In the genomic region with DNA sequence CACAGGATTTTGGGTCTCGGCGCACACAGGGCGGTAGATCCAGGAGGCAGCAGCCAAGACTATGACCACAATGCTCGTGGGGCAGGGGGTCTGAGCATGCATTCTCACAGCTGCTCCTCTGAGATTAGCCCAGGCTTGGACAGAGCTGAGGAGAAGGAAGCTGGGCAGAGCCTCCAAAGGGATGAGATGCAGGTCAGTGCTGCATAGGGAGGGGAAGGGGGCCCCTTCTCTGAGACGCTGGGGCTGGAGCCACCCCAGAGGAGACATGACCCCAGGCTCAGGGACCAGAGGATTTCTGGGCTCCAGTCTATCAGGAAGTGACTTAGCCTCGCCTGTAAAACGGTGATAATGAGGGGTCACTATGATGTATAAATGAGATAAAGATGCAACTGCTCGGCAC, we compare ENCODE assay signal across 1 cellular context.
TF ChIP-seq lines count a peak whose summit lies in the region.

No MANE protein-coding gene starts in this region.

TF ChIP-seq in H1, 55 proteins besides CTCF, POLR2A, EP300 and RAD21 (continued from another document):
- TF ChIP-seq, protein P1, sequence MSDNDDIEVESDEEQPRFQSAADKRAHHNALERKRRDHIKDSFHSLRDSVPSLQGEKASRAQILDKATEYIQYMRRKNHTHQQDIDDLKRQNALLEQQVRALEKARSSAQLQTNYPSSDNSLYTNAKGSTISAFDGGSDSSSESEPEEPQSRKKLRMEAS (IDR thresholded peaks at IDR 0.05): no peak
- TF ChIP-seq, protein P2, sequence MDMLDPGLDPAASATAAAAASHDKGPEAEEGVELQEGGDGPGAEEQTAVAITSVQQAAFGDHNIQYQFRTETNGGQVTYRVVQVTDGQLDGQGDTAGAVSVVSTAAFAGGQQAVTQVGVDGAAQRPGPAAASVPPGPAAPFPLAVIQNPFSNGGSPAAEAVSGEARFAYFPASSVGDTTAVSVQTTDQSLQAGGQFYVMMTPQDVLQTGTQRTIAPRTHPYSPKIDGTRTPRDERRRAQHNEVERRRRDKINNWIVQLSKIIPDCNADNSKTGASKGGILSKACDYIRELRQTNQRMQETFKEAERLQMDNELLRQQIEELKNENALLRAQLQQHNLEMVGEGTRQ (IDR thresholded peaks at IDR 0.05; ENCODE audit: low read length): no peak
- TF ChIP-seq CBX8 (IDR thresholded peaks at IDR 0.05; ENCODE audit: borderline replicate concordance, low read depth, low read length): no peak
- no peak for TF ChIP-seq TBP (IDR thresholded peaks at IDR 0.05; ENCODE audit: low read depth, low read length)
- TF ChIP-seq SIN3A (conservative IDR thresholded peaks at IDR 0.05 in 1 of 2, IDR thresholded peaks at IDR 0.05 in 1 of 2; ENCODE audit: low read depth in 1 of 2, low read length in 2 of 2): no peak
- TF ChIP-seq EGR1 (IDR thresholded peaks at IDR 0.05; ENCODE audit: borderline replicate concordance, low read depth, low read length): no peak
- no peak for TF ChIP-seq POU5F1 (IDR thresholded peaks at IDR 0.05; ENCODE audit: low read depth, low read length)
- no peak for TF ChIP-seq ZNF274 (IDR thresholded peaks at IDR 0.05; ENCODE audit: borderline replicate concordance, extremely low read depth, low read length)
- no peak for TF ChIP-seq CHD1 (IDR thresholded peaks at IDR 0.05; ENCODE audit: low read depth, low read length)
